Comparison of ENCODE assay signal across 3 cellular contexts in the genomic region with DNA sequence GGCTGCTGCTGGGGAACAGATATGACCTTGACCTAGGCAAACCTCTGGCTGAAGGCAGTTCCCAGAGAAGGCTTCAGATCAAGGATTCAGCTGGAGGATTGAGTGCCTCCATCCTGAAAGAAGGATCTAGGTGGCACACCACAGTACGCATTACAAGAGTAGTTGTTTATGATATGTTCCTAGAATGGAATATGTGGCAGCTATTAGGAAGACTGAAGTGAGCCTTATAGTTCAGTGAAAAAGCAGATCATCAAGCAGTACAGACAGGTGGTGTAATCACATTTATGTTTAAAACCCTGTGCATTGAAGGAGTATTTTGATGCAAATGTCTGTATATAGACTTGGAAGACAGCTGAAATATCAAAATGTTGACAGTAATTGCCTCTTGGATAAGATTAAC.
"Had no signal": no experiment of that assay in that cellular context is flagged by ENCODE, and none has a peak within 500 bp of the region (broad histone marks: within the 10 kb centered on the region; RNA-seq: fewer than 3 reads in every experiment).

No MANE protein-coding gene starts in this region.

- ATAC-seq: GM12878 had no signal

- H3K4me3 ChIP-seq: GM12878 had no signal

- DNase-seq: GDM1, GF-D8 had no signal
